18 cellular contexts compared by ENCODE assay signal in the genomic region with DNA sequence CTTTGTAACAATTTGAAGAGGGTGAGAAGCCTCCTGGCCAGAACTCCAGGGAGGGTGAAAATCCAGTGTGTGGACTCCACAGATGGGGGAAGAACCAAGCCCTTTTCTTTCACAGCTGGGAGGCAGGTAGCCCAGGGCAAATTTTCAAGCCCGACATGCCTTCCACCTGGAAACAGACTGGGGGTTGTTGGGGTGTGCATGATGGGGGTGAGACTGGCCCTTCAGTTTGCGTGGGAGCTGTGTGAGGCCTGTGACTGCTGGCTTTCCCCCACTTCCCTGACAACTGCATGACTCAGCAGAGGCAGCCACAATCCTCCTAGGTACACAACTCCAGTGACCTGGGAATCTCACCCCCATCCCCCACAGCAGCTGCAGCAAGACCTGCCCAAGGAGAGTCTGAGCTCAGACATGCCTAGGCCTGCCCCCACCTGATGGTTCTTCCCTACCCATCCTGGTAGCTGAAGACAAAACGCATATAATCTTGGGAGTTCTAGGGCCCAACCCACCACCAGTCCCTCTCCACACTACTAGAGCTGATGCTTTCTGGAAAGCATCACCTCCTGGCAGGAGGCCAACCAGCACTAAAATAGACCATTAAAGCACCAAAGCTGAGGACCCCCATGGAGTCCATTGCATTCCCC.
DNase-seq lines count a peak whose midpoint lies in the region; FAIRE-seq and TF ChIP-seq lines count a peak whose summit lies in the region.
"Had no signal": no experiment of that assay in that cellular context is flagged by ENCODE, and none has a peak within 500 bp of the region (broad histone marks: within the 10 kb centered on the region; RNA-seq: fewer than 3 reads in every experiment).

No MANE protein-coding gene starts in this region.

- no peaks in the 10 kb centered on the region for H3K79me2 ChIP-seq in H1 (ENCODE audit: control insufficient read depth in 1 of 2, insufficient read depth in 2 of 2, low read length in 2 of 2)

- no peak overlapping the region for H3K9ac ChIP-seq in H1 (replicated peaks in 1 of 4; ENCODE audit: extremely low read depth in 1 of 4, low read depth in 3 of 4, low read length in 3 of 4)

- no peak overlapping the region for H3K27ac ChIP-seq in H1 (ENCODE audit: low read depth, low read length)
- no peak overlapping the region for H3K27ac ChIP-seq in small intestine (ENCODE audit: low read depth in 1 of 2, low read length in 1 of 2)
- H3K27ac ChIP-seq: thyroid gland had no signal

- no peak overlapping the region for H4K91ac ChIP-seq in H1 (replicated peaks; ENCODE audit: insufficient read length, low read length)

- TF ChIP-seq POLR2A in H1 (IDR thresholded peaks at IDR 0.05; ENCODE audit: control extremely low read depth in 1 of 2, low read depth in 2 of 2, low read length in 2 of 2) = no peak

- peak; percentile 70 for DNase-seq in NCI-H748 (lab: John Stamatoyannopoulos, UW; ENCODE audit: unreplicated experiment)
- no peak for DNase-seq in NCI-H748 treated with DMSO at 0.1 percent for 48 hours (lab: John Stamatoyannopoulos, UW)
- DNase-seq in NCI-H187 treated with DMSO at 0.1 percent for 48 hours (lab: John Stamatoyannopoulos, UW) = peak; percentile 20
- no peak for DNase-seq in H1 (ENCODE audit: low read depth in 1 of 2, low spot score in 2 of 2)
- no peak for DNase-seq in progenitor cell of endocrine pancreas (ENCODE audit: low spot score, unreplicated experiment)
- DNase-seq in small intestine = no peak
- no peak for DNase-seq in hepatic stellate cell (ENCODE audit: low spot score)
- no peak for DNase-seq in head of caudate nucleus
- DNase-seq: activated CD8-positive, alpha-beta memory T cell treated with anti-CD3 and anti-CD28 coated beads, Interleukin-2, amount 50 U/mL, for 48 hours; Calu3; caudate nucleus; effector memory CD4-positive, alpha-beta T cell; midbrain; NCI-H524 treated with DMSO at 0.1 percent for 48 hours; stimulated activated CD4-positive, alpha-beta T cell treated with anti-CD3 and anti-CD28 coated beads, Interleukin-4, amount 100 ng/mL, for 4 hours; thyroid gland had no signal

- no peak for TF ChIP-seq RAD21 in H1 (IDR thresholded peaks at IDR 0.05 in 1 of 2, conservative IDR thresholded peaks at IDR 0.05 in 1 of 2; ENCODE audit: low read depth in 2 of 2, low read length in 2 of 2)

- FAIRE-seq in H1 (lab: Jason Lieb, UNC) = no peak
- no peak for FAIRE-seq in small intestine (lab: Jason Lieb, UNC)

- peak overlapping the region; percentile 27 for H3K27ac Mint-ChIP-seq in progenitor cell of endocrine pancreas
- H3K27ac Mint-ChIP-seq: activated naive CD4-positive, alpha-beta T cell treated with anti-CD3 and anti-CD28 coated beads, Interleukin-2, amount 50 U/mL, for 24 hours; T-helper 1 cell treated with Interleukin-12 subunit alpha and Interleukin-12 subunit beta and Interleukin-4 antibody, amounts not matched to agents 30 μg/mL and 1 μg/mL, for 36 hours had no signal

- H3K4me1 ChIP-seq in H1 (replicated peaks in 1 of 4; ENCODE audit: control insufficient read depth in 3 of 4, insufficient read depth in 4 of 4, low read length in 3 of 4) = no peaks in the 10 kb centered on the region
- H3K4me1 ChIP-seq in small intestine (ENCODE audit: control insufficient read depth in 2 of 2, insufficient read depth in 1 of 2, low read depth in 1 of 2, low read length in 1 of 2) = no peaks in the 10 kb centered on the region
- H3K4me1 ChIP-seq: thyroid gland had no signal

- TF ChIP-seq CTCF in H1 (IDR thresholded peaks at IDR 0.05; ENCODE audit: control extremely low read depth in 1 of 3, insufficient read depth in 1 of 3, low read depth in 1 of 3, low read length in 3 of 3) = no peak
- no peak for TF ChIP-seq CTCF in progenitor cell of endocrine pancreas (IDR thresholded peaks at IDR 0.05; ENCODE audit: unreplicated experiment)

- H3K4me2 ChIP-seq in H1 (ENCODE audit: insufficient read depth in 1 of 2, low read depth in 2 of 2, low read length in 2 of 2) = no peak overlapping the region

- no peak overlapping the region for H3K56ac ChIP-seq in H1 (replicated peaks; ENCODE audit: insufficient read length, low read depth, low read length)

- H2BK15ac ChIP-seq in H1 (ENCODE audit: low read length) = no peak overlapping the region

- H3K9me3 ChIP-seq in H1 (ENCODE audit: insufficient read depth in 2 of 2, low read depth in 1 of 2, low read length in 1 of 2) = no peaks in the 10 kb centered on the region
- H3K9me3 ChIP-seq in small intestine (ENCODE audit: control insufficient read depth, low read depth) = no peaks in the 10 kb centered on the region
- H3K9me3 ChIP-seq: thyroid gland had no signal

- H4K8ac ChIP-seq in H1 (ENCODE audit: extremely low read depth, insufficient read depth, low read length) = peak overlapping the region; percentile 5; the same call in 1 of the 2 replicates

- H2BK20ac ChIP-seq in H1 (ENCODE audit: low read length) = no peak overlapping the region

- H3K79me1 ChIP-seq in H1 (ENCODE audit: low read depth, low read length) = no peaks in the 10 kb centered on the region

- H2AK5ac ChIP-seq in H1 (ENCODE audit: low read depth, low read length) = no peak overlapping the region

- H3K36me3 ChIP-seq in H1 (ENCODE audit: control insufficient read depth in 2 of 4, insufficient read depth in 4 of 4, low read length in 3 of 4) (no peaks in the 10 kb centered on the region), small intestine (ENCODE audit: control insufficient read depth in 2 of 2, insufficient read depth in 2 of 2, low read length in 2 of 2) (no peaks in the 10 kb centered on the region)
- H3K36me3 ChIP-seq: thyroid gland had no signal

- H2BK5ac ChIP-seq in H1 (ENCODE audit: low read depth, low read length) = no peak overlapping the region; the same call in 1 of the 2 replicates

- no peak overlapping the region for H4K5ac ChIP-seq in H1 (ENCODE audit: insufficient read length, low read depth, low read length)

- intact Hi-C loops in head of caudate nucleus (cut with DNase I) = no loop called here

- 87% methylated on average over 3 of the region's 3 CpGs; no CpG with 5 or more reads in 1 of the 2 experiments for WGBS in H1 (ENCODE audit: extremely low coverage in 1 of 2, insufficient coverage in 1 of 2, insufficient read length in 1 of 2, insufficient replicate concordance in 2 of 2, low coverage in 1 of 2, low lambda C conversion rate in 2 of 2, missing lambda C conversion rate in 1 of 2), 2 experiments
- WGBS in small intestine, 3 donors = 86 to 95% (median 90%) methylated on average over 3 of the region's 3 CpGs

- TF ChIP-seq EP300 in H1 (IDR thresholded peaks at IDR 0.05; ENCODE audit: borderline replicate concordance in 1 of 2, low read depth in 2 of 2, low read length in 2 of 2) = no peak

- H3K4me3 ChIP-seq in H1 (ENCODE audit: extremely low read depth in 1 of 4, insufficient read depth in 2 of 4, low read depth in 3 of 4, low read length in 4 of 4) (no peak overlapping the region), small intestine (ENCODE audit: low read depth in 1 of 2, low read length in 2 of 2) (no peak overlapping the region)
- H3K4me3 ChIP-seq: thyroid gland had no signal

- H3K4ac ChIP-seq in H1 (replicated peaks; ENCODE audit: insufficient read length, low read depth, low read length) = no peak overlapping the region

- H2BK12ac ChIP-seq in H1 (ENCODE audit: low read depth, low read length) = no peak overlapping the region

- H2BK120ac ChIP-seq in H1 (replicated peaks; ENCODE audit: low read depth, low read length) = no peak overlapping the region

- no peak overlapping the region for H3K18ac ChIP-seq in H1 (ENCODE audit: extremely low read depth, low read length)

- H3K23me2 ChIP-seq in H1 (ENCODE audit: low read depth, low read length) = no peaks in the 10 kb centered on the region

- no peaks in the 10 kb centered on the region for H4K20me1 ChIP-seq in H1 (replicated peaks in 1 of 2; ENCODE audit: control insufficient read depth in 1 of 2, insufficient read depth in 2 of 2, low read length in 2 of 2)

- H3K14ac ChIP-seq in H1 (ENCODE audit: insufficient read length) = no peak overlapping the region

- peaks cover 36% of the 10 kb centered on the region for H3K9me3 Mint-ChIP-seq in progenitor cell of endocrine pancreas (ENCODE audit: low read depth)
- H3K9me3 Mint-ChIP-seq: activated naive CD4-positive, alpha-beta T cell treated with anti-CD3 and anti-CD28 coated beads, Interleukin-2, amount 50 U/mL, for 24 hours; T-helper 1 cell treated with Interleukin-12 subunit alpha and Interleukin-12 subunit beta and Interleukin-4 antibody, amounts not matched to agents 30 μg/mL and 1 μg/mL, for 36 hours had no signal

- H3K27me3 ChIP-seq in H1 (replicated peaks in 1 of 4; ENCODE audit: control insufficient read depth in 3 of 4, extremely low read depth in 1 of 4, insufficient read depth in 3 of 4, low read length in 3 of 4) (no peaks in the 10 kb centered on the region), small intestine (ENCODE audit: control insufficient read depth in 2 of 2, insufficient read depth in 2 of 2, low read length in 2 of 2) (no peaks in the 10 kb centered on the region)
- H3K27me3 ChIP-seq: thyroid gland had no signal

- POLR2A ChIA-PET in H1 (lab: Charles Lee; ENCODE audit: partially characterized antibody) = interaction anchor here (0.6 kb wide), 1 partner anchor 17 kb away, joined by 3 read pairs; no protein-coding TSS in a partner anchor

- H3K27me3 Mint-ChIP-seq in progenitor cell of endocrine pancreas = peaks cover 2% of the 10 kb centered on the region
- H3K27me3 Mint-ChIP-seq: activated naive CD4-positive, alpha-beta T cell treated with anti-CD3 and anti-CD28 coated beads, Interleukin-2, amount 50 U/mL, for 24 hours had no signal

- peaks cover 2% of the 10 kb centered on the region for H3K36me3 Mint-ChIP-seq in progenitor cell of endocrine pancreas (ENCODE audit: insufficient read depth)
- H3K36me3 Mint-ChIP-seq: activated naive CD4-positive, alpha-beta T cell treated with anti-CD3 and anti-CD28 coated beads, Interleukin-2, amount 50 U/mL, for 24 hours had no signal

- H3K4me1 Mint-ChIP-seq in progenitor cell of endocrine pancreas (ENCODE audit: low read depth) = no peaks in the 10 kb centered on the region
- H3K4me1 Mint-ChIP-seq: activated naive CD4-positive, alpha-beta T cell treated with anti-CD3 and anti-CD28 coated beads, Interleukin-2, amount 50 U/mL, for 24 hours had no signal

- H3K23ac ChIP-seq in H1 (ENCODE audit: insufficient read length) = no peak overlapping the region

- CTCF ChIA-PET in H1 (lab: Charles Lee; ENCODE audit: partially characterized antibody) = interaction anchor here (0.6 kb wide), 1 partner anchor 346 kb away, joined by 3 read pairs; no protein-coding TSS in a partner anchor

- H3K4me3 Mint-ChIP-seq in progenitor cell of endocrine pancreas (ENCODE audit: low read depth) = no peak overlapping the region
- H3K4me3 Mint-ChIP-seq: activated naive CD4-positive, alpha-beta T cell treated with anti-CD3 and anti-CD28 coated beads, Interleukin-2, amount 50 U/mL, for 24 hours; T-helper 1 cell treated with Interleukin-12 subunit alpha and Interleukin-12 subunit beta and Interleukin-4 antibody, amounts not matched to agents 30 μg/mL and 1 μg/mL, for 36 hours had no signal

- H2AFZ ChIP-seq in H1 (ENCODE audit: low read length) = peak overlapping the region; percentile 51; the same call in 1 of the 2 replicates

TF ChIP-seq in H1, 55 proteins besides CTCF, POLR2A, EP300 and RAD21 (continues in another document):
- TF ChIP-seq EZH2 (IDR thresholded peaks at IDR 0.05; ENCODE audit: low read depth, low read length, severe bottlenecking) (no peak), SP1 (IDR thresholded peaks at IDR 0.05; ENCODE audit: low read depth, low read length) (no peak), SIRT6 (IDR thresholded peaks at IDR 0.05; ENCODE audit: low read length) (no peak)

Comparison
In these comparisons a context has a peak if more than half of its experiments do, and no peak if none do; other contexts are left out.
1. DNase-seq: peak in NCI-H748 (single experiment) and NCI-H187 treated with DMSO at 0.1 percent for 48 hours (single experiment); none in NCI-H748 treated with DMSO at 0.1 percent for 48 hours (single experiment), H1 (0 of 2), progenitor cell of endocrine pancreas (single experiment), small intestine (single experiment), hepatic stellate cell (single experiment) and head of caudate nucleus (0 of 42).